In the genomic region with DNA sequence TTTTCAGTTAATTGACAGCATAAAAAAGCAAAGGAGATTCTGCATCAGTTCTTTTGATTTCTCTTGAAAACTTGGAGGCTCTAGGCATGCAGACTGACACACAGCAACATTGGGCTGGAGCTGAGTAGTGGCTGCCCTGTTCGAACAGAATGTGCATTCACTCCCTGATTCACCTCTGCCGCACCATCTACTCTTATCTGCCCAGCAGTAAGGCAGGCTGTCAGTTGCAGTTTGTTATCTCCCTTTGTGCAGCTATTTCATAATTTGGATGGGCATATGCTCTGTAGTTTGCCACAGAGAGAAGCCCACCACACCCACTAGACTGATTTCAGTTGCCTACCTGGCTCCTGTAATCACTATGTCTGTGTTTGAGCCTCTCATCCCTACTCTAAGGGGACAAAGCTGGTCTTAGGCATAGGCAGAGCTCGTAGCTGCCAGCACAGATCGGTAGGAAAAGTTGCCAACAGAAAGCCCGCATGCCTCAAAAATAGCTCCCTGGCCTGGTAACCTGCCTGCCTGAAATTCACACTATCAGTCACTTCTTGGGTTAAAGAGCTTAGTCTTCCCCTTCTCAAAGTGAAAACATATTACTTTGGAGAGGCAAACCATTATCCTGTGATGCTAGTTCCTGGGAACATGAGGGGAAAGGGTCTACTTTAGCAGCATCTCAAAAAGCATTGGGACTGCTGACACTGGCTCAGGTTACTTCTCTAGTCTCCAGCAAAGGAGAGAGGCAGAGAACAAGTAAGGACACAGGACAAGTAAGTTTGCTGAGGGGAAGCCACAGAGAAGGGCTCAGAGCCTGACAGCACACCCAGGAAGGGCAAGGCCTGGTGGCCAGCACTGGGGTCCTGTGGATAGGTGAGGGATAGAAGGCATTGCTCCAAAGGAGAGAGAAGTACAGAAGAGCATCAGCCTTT, we compare ENCODE assay signal across 13 cellular contexts.
"Had no signal": no experiment of that assay in that cellular context is flagged by ENCODE, and none has a peak within 500 bp of the region (broad histone marks: within the 10 kb centered on the region; RNA-seq: fewer than 3 reads in every experiment).

No MANE protein-coding gene starts in this region.

- FAIRE-seq: urothelium cell line had no signal

- H3K4me3 Mint-ChIP-seq: activated CD4-positive, alpha-beta memory T cell treated with anti-CD3 and anti-CD28 coated beads for 36 hours; activated naive CD4-positive, alpha-beta T cell treated with anti-CD3 and anti-CD28 coated beads, Interleukin-2, amount 50 U/mL, for 24 hours; activated T-cell treated with anti-CD3 and anti-CD28 coated beads, Interleukin-2, amount 50 U/mL, for 4 hours; stimulated activated memory B cell treated with anti-CD40 and anti-IgM and Interleukin-4, amounts not matched to agents 10 μg/mL and 1 μg/mL and 100 μg/mL, for 72 hours had no signal

- H3K9me3 ChIP-seq: adrenal gland, esophagus squamous epithelium had no signal

- ATAC-seq: activated T-cell treated with anti-CD3 and anti-CD28 coated beads, Interleukin-2, amount 50 U/mL, for 4 hours; stimulated activated memory B cell treated with anti-CD40 and anti-IgM and Interleukin-4, amounts not matched to agents 10 μg/mL and 1 μg/mL and 100 μg/mL, for 72 hours had no signal

- H3K27ac ChIP-seq: adrenal gland, coronary artery, esophagus squamous epithelium, WERI-Rb-1 had no signal

- H3K27ac Mint-ChIP-seq: activated CD4-positive, alpha-beta memory T cell treated with anti-CD3 and anti-CD28 coated beads for 36 hours; activated naive CD4-positive, alpha-beta T cell treated with anti-CD3 and anti-CD28 coated beads, Interleukin-2, amount 50 U/mL, for 24 hours; stimulated activated memory B cell treated with anti-CD40 and anti-IgM and Interleukin-4, amounts not matched to agents 10 μg/mL and 1 μg/mL and 100 μg/mL, for 72 hours had no signal

- H3K9me3 Mint-ChIP-seq: activated CD4-positive, alpha-beta memory T cell treated with anti-CD3 and anti-CD28 coated beads for 36 hours; activated naive CD4-positive, alpha-beta T cell treated with anti-CD3 and anti-CD28 coated beads, Interleukin-2, amount 50 U/mL, for 24 hours; activated T-cell treated with anti-CD3 and anti-CD28 coated beads, Interleukin-2, amount 50 U/mL, for 4 hours had no signal

- H3K4me3 ChIP-seq: adrenal gland, cardiac muscle cell, coronary artery, esophagus squamous epithelium had no signal

- H3K36me3 Mint-ChIP-seq: activated CD4-positive, alpha-beta memory T cell treated with anti-CD3 and anti-CD28 coated beads for 36 hours; activated naive CD4-positive, alpha-beta T cell treated with anti-CD3 and anti-CD28 coated beads, Interleukin-2, amount 50 U/mL, for 24 hours; stimulated activated memory B cell treated with anti-CD40 and anti-IgM and Interleukin-4, amounts not matched to agents 10 μg/mL and 1 μg/mL and 100 μg/mL, for 72 hours had no signal

- H3K27me3 ChIP-seq: cardiac muscle cell, esophagus squamous epithelium had no signal

- H3K36me3 ChIP-seq: adrenal gland, cardiac muscle cell, esophagus squamous epithelium, WERI-Rb-1 had no signal

- H3K4me1 Mint-ChIP-seq: activated naive CD4-positive, alpha-beta T cell treated with anti-CD3 and anti-CD28 coated beads, Interleukin-2, amount 50 U/mL, for 24 hours; stimulated activated memory B cell treated with anti-CD40 and anti-IgM and Interleukin-4, amounts not matched to agents 10 μg/mL and 1 μg/mL and 100 μg/mL, for 72 hours had no signal

- H3K4me1 ChIP-seq: adrenal gland, esophagus squamous epithelium had no signal

- DNase-seq: activated CD4-positive, alpha-beta memory T cell treated with anti-CD3 and anti-CD28 coated beads for 36 hours; activated effector memory CD4-positive, alpha-beta T cell treated with anti-CD3 and anti-CD28 coated beads, Interleukin-2, amount 50 U/mL, for 16 hours; activated T-cell treated with anti-CD3 and anti-CD28 coated beads, Interleukin-2, amount 50 U/mL, for 4 hours; adrenal gland; esophagus squamous epithelium; stimulated activated CD4-positive, alpha-beta T cell treated with anti-CD3 and anti-CD28 coated beads, Interleukin-2, amount 100 ng/mL, for 48 hours; T-helper 9 cell; WERI-Rb-1 had no signal

- H3K27me3 Mint-ChIP-seq: activated CD4-positive, alpha-beta memory T cell treated with anti-CD3 and anti-CD28 coated beads for 36 hours; activated naive CD4-positive, alpha-beta T cell treated with anti-CD3 and anti-CD28 coated beads, Interleukin-2, amount 50 U/mL, for 24 hours; stimulated activated memory B cell treated with anti-CD40 and anti-IgM and Interleukin-4, amounts not matched to agents 10 μg/mL and 1 μg/mL and 100 μg/mL, for 72 hours had no signal
